8 cellular contexts compared by ENCODE assay signal in the genomic region with DNA sequence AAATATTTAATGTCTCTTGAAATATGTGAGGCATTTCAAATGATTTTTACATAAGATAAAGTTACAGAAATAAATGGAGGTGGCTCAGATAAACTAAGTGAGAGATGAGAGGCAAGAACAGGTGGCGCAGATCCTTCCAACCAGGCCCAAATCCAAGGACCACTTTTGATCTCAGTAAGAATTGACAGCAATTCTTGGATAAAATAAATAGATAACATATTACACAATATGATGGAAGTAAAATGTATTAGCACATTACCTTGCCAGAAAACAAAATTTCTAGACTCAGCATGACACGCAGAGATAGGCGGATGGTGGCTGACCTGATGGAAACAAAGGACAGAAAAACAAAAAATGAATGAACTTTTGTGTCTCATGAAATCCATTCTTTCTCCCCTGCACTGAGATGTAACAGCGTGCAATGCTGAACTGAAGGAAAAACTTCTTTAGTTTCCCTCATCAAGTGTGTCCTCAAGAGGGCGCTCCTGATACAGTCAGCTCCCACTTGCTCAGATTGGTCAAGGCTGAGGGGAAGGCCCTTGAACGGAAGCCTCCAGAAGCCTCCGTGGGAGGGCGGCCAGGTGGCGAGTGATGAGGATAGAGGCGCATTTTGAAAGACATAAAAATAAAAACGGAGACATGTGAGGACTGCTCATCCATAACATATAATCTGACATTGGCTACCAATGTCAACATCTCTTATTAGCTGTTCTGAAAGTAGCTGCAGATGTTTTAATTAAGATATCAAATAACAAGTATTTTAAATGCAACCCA.
A peak's percentile ranks its signal among the peaks of the same experiment; 100 is the strongest.
DNase-seq lines count a peak whose midpoint lies in the region; ATAC-seq, FAIRE-seq and TF ChIP-seq lines count a peak whose summit lies in the region.

No MANE protein-coding gene starts in this region.

- TF ChIP-seq POLR2A in HepG2 (IDR thresholded peaks at IDR 0.05; ENCODE audit: insufficient read depth in 1 of 2, low read depth in 2 of 2, low read length in 2 of 2) = no peak

- peak; percentile 97 for FAIRE-seq in GM19239 (lab: Jason Lieb, UNC)
- peak; percentile 95 for FAIRE-seq in HepG2 (lab: Jason Lieb, UNC)

- WGBS in HepG2 (ENCODE audit: low lambda C conversion rate) = 46% methylated on average over 11 of the region's 11 CpGs

- H3K27me3 ChIP-seq in BJ (ENCODE audit: control insufficient read depth, insufficient read depth, low read length) (no peaks in the 10 kb centered on the region), HepG2 (ENCODE audit: control insufficient read depth in 1 of 2, insufficient read depth in 2 of 2, low read length in 2 of 2) (no peaks in the 10 kb centered on the region)

- TF ChIP-seq RAD21 in HepG2 (CRISPR knock-in tag; IDR thresholded peaks at IDR 0.05) = peak; percentile 80

- no peak overlapping the region for H3K9ac ChIP-seq in HepG2 (ENCODE audit: insufficient read depth, low read depth, low read length)

- no peak overlapping the region for H3K4me3 ChIP-seq in BJ (ENCODE audit: low read depth, low read length)
- H3K4me3 ChIP-seq in HepG2 (replicated peaks in 1 of 3; ENCODE audit: insufficient read depth in 1 of 3, low read depth in 2 of 3, low read length in 3 of 3) = no peak overlapping the region

- POLR2A ChIA-PET in BJ (lab: Charles Lee) (interaction anchor here (0.5 to 0.6 kb wide), 3 partner anchors 160 to 305 kb away, joined by 3 to 4 read pairs (median 3); a partner anchor contains a TSS), HepG2 (lab: Yijun Ruan, JAX) (interaction anchor here (1.3 kb wide), 1 partner anchor 159 kb away, joined by 6 read pairs; no protein-coding TSS in a partner anchor)

- ATAC-seq in HG03342 (IDR thresholded peaks at IDR 0.05; ENCODE audit: unreplicated experiment) (peak; percentile 52), HepG2 (peak; percentile 94)

- H3K36me3 ChIP-seq in BJ (ENCODE audit: control insufficient read depth, insufficient read depth, low read length) = no peaks in the 10 kb centered on the region; the same call in none of the 2 replicates
- peaks cover 2 to 35% of the 10 kb centered on the region in 2 experiments; a peak in 3 of 5 replicates for H3K36me3 ChIP-seq in HepG2 (replicated peaks in 1 of 2; ENCODE audit: control insufficient read depth in 1 of 2, insufficient read depth in 2 of 2, low read length in 2 of 2)

- H3K4me2 ChIP-seq in HepG2 (ENCODE audit: low read depth, low read length) = peak overlapping the region; percentile 42

- DNase-seq in BJ (ENCODE audit: low read depth) = peak; percentile 34
- DNase-seq in GM19239 (ENCODE audit: insufficient read length, low spot score) = peak; percentile 54
- peak; percentile 75 for DNase-seq in NCI-H345 treated with DMSO at 0.1 percent for 48 hours (lab: John Stamatoyannopoulos, UW; ENCODE audit: unreplicated experiment)
- DNase-seq in activated CD4-positive, alpha-beta T cell treated with anti-CD3 and anti-CD28 coated beads for 24 hours (ENCODE audit: low read depth in 2 of 2) = peak; percentile 43 to 71
- peak; percentile 68 for DNase-seq in cerebellar cortex (ENCODE audit: low spot score)
- peak; percentile 74 for DNase-seq in HepG2 (ENCODE audit: low spot score)
- peak; percentile 42 to 73 (median 59) for DNase-seq in stimulated activated CD4-positive, alpha-beta T cell treated with anti-CD3 and anti-CD28 coated beads, TNF-alpha, amount 100 ng/mL, for 24 hours (ENCODE audit: low read depth in 3 of 3)

- no peaks in the 10 kb centered on the region for H3K9me3 ChIP-seq in HepG2 (ENCODE audit: low read length)

- in situ Hi-C loops in HepG2 (cut with HindIII; ENCODE audit: extremely low pct_ligation_motif_present, low pct_unique_long_range_greater_than_20kb) = loop anchor here (5.0 kb wide), 3 partner anchors 62 to 272 kb away; a partner anchor contains a TSS

- TF ChIP-seq EP300 in HepG2 (IDR thresholded peaks at IDR 0.05; ENCODE audit: low read depth in 2 of 2, low read length in 2 of 2) (no peak), HepG2 (CRISPR knock-in tag; IDR thresholded peaks at IDR 0.05; ENCODE audit: borderline replicate concordance) (no peak)

- intact Hi-C loops in HepG2 (cut with micrococcal nuclease; ENCODE audit: unreplicated experiment) = loop anchor here (1.0 kb wide), 5 partner anchors 38 to 250 kb away; a partner anchor contains a TSS

- CTCF ChIA-PET in BJ (lab: Yijun Ruan, JAX) = interaction anchor here (0.6 to 4.9 kb wide), 27 partner anchors 8 to 287 kb away, joined by 3 to 69 read pairs (median 4); a partner anchor contains a TSS
- CTCF ChIA-PET in HepG2 (lab: Yijun Ruan, JAX; ENCODE audit: low intra/inter-chr PET ratio, low total read pairs) = interaction anchor here (0.7 to 4.0 kb wide), 9 partner anchors 23 to 278 kb away, joined by 3 to 26 read pairs (median 7); no protein-coding TSS in a partner anchor

- TF ChIP-seq CTCF in BJ (IDR thresholded peaks at IDR 0.05; ENCODE audit: insufficient read depth, low read depth, low read length) (peak; percentile 90), HepG2 (CRISPR knock-in tag; IDR thresholded peaks at IDR 0.05) (peak; percentile 92)

- H3K27ac ChIP-seq in HepG2 (ENCODE audit: extremely low read length, insufficient read depth, low read length) = no peak overlapping the region

- H2AFZ ChIP-seq in HepG2 (ENCODE audit: low read length) = no peak overlapping the region

- H3K79me2 ChIP-seq in HepG2 (ENCODE audit: insufficient read depth, low read length) = peaks cover 2% of the 10 kb centered on the region

- no peaks in the 10 kb centered on the region for H4K20me1 ChIP-seq in HepG2 (ENCODE audit: insufficient read depth, low read length)

- H3K4me1 ChIP-seq in HepG2 (ENCODE audit: insufficient read depth, low read length) = peaks cover 23% of the 10 kb centered on the region

- BruUV-seq in HepG2 (replicated peaks; lab: Mats Ljungman, UMichigan) = no TSS peak

TF ChIP-seq in HepG2, 621 proteins besides CTCF, POLR2A, EP300 and RAD21 (continues in another document):
- TF ChIP-seq, protein P1, sequence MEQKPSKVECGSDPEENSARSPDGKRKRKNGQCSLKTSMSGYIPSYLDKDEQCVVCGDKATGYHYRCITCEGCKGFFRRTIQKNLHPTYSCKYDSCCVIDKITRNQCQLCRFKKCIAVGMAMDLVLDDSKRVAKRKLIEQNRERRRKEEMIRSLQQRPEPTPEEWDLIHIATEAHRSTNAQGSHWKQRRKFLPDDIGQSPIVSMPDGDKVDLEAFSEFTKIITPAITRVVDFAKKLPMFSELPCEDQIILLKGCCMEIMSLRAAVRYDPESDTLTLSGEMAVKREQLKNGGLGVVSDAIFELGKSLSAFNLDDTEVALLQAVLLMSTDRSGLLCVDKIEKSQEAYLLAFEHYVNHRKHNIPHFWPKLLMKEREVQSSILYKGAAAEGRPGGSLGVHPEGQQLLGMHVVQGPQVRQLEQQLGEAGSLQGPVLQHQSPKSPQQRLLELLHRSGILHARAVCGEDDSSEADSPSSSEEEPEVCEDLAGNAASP (CRISPR knock-in tag; IDR thresholded peaks at IDR 0.05; ENCODE audit: borderline replicate concordance) = peak; percentile 49; the same call in 1 of the 2 replicates
- TF ChIP-seq MIXL1 (CRISPR knock-in tag; IDR thresholded peaks at IDR 0.05) (peak; percentile 75), ZFX (CRISPR knock-in tag; IDR thresholded peaks at IDR 0.05; ENCODE audit: low read depth) (peak; percentile 48), KMT2B (CRISPR knock-in tag; IDR thresholded peaks at IDR 0.05) (peak; percentile 44; the same call in 1 of the 2 replicates), STAG1 (CRISPR knock-in tag; IDR thresholded peaks at IDR 0.05) (peak; percentile 94), SMYD3 (CRISPR knock-in tag; IDR thresholded peaks at IDR 0.05) (no peak)
- TF ChIP-seq, protein P2, sequence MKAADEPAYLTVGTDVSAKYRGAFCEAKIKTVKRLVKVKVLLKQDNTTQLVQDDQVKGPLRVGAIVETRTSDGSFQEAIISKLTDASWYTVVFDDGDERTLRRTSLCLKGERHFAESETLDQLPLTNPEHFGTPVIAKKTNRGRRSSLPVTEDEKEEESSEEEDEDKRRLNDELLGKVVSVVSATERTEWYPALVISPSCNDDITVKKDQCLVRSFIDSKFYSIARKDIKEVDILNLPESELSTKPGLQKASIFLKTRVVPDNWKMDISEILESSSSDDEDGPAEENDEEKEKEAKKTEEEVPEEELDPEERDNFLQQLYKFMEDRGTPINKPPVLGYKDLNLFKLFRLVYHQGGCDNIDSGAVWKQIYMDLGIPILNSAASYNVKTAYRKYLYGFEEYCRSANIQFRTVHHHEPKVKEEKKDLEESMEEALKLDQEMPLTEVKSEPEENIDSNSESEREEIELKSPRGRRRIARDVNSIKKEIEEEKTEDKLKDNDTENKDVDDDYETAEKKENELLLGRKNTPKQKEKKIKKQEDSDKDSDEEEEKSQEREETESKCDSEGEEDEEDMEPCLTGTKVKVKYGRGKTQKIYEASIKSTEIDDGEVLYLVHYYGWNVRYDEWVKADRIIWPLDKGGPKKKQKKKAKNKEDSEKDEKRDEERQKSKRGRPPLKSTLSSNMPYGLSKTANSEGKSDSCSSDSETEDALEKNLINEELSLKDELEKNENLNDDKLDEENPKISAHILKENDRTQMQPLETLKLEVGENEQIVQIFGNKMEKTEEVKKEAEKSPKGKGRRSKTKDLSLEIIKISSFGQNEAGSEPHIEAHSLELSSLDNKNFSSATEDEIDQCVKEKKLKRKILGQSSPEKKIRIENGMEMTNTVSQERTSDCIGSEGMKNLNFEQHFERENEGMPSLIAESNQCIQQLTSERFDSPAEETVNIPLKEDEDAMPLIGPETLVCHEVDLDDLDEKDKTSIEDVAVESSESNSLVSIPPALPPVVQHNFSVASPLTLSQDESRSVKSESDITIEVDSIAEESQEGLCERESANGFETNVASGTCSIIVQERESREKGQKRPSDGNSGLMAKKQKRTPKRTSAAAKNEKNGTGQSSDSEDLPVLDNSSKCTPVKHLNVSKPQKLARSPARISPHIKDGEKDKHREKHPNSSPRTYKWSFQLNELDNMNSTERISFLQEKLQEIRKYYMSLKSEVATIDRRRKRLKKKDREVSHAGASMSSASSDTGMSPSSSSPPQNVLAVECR (CRISPR knock-in tag; IDR thresholded peaks at IDR 0.05; ENCODE audit: borderline replicate concordance) = no peak
- TF ChIP-seq, protein P3, sequence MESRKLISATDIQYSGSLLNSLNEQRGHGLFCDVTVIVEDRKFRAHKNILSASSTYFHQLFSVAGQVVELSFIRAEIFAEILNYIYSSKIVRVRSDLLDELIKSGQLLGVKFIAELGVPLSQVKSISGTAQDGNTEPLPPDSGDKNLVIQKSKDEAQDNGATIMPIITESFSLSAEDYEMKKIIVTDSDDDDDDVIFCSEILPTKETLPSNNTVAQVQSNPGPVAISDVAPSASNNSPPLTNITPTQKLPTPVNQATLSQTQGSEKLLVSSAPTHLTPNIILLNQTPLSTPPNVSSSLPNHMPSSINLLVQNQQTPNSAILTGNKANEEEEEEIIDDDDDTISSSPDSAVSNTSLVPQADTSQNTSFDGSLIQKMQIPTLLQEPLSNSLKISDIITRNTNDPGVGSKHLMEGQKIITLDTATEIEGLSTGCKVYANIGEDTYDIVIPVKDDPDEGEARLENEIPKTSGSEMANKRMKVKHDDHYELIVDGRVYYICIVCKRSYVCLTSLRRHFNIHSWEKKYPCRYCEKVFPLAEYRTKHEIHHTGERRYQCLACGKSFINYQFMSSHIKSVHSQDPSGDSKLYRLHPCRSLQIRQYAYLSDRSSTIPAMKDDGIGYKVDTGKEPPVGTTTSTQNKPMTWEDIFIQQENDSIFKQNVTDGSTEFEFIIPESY (CRISPR knock-in tag; IDR thresholded peaks at IDR 0.05) = 0 out of 2 replicates have a peak, but pooled peaks have one; percentile 17
